ENCODE assay signal across 39 cellular contexts in the genomic region with DNA sequence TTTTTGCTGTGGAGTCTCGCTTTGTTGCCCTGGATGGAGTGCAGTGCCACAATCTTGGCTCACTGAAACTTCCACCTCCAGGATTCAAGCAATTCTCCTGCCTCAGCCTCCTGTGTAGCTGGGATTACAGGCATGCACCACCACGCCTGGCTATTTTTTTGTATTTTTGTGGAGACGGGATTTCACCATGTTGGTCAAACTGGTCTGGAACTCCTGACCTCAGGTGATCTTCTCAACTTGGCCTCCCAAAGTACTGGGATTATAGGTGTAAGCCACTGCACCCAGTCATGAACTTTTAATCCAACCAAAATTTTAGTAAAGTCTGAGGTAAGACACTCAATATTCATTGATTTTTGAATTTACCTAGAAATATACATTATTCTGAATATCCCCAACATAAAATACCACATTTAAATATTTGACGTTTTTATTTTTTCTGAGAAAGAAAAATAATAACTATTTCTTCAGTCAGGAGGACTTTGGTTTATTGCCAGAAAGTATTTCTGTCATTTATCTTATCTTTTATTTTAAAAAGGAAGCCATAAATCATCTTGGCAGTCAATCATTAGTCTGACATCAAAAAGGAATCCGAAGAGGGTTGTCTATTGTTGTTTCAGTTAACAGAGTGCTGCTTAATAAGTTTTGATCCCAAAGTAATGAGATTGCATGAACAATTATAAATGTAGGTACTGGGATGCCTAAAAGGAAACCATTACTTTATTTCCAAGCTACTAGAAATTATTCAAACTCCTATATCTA.
"Had no signal": no experiment of that assay in that cellular context is flagged by ENCODE, and none has a peak within 500 bp of the region (broad histone marks: within the 10 kb centered on the region; RNA-seq: fewer than 3 reads in every experiment).

No MANE protein-coding gene starts in this region.

- FAIRE-seq: astrocyte, bronchial epithelial cell, colon had no signal

- H3K4me3 Mint-ChIP-seq: activated naive CD4-positive, alpha-beta T cell treated with anti-CD3 and anti-CD28 coated beads for 36 hours; activated naive CD4-positive, alpha-beta T cell treated with anti-CD3 and anti-CD28 coated beads, Interleukin-2, amount 10 ng/mL, durations not matched to agents 7 days and 5 days; activated naive CD4-positive, alpha-beta T cell treated with anti-CD3 and anti-CD28 coated beads, Interleukin-2, amount 50 U/mL, for 24 hours; activated naive CD8-positive, alpha-beta T cell; activated naive CD8-positive, alpha-beta T cell treated with anti-CD3 and anti-CD28 coated beads for 36 hours; activated naive CD8-positive, alpha-beta T cell treated with anti-CD3 and anti-CD28 coated beads, Interleukin-2, amount 10 ng/mL, durations not matched to agents 7 days and 5 days; activated naive CD8-positive, alpha-beta T cell treated with anti-CD3 and anti-CD28 coated beads, Interleukin-2, amount 50 U/mL, for 24 hours; activated T-cell treated with anti-CD3 and anti-CD28 coated beads, Interleukin-2, amount 50 U/mL, for 72 hours; activated T-helper 1 cell treated with anti-CD3 and anti-CD28 coated beads, Interleukin-12 subunit alpha, Interleukin-12 subunit beta, Interleukin-2, Interleukin-4 antibody, amounts not matched to agents 30 ng/mL and 10 ng/mL and 1 ng/mL, durations not matched to agents 14 hours and 24 hours and 36 hours; activated T-helper 17 cell treated with anti-CD3 and anti-CD28 coated beads, Interleukin-2, amount 50 U/mL, for 72 hours; brain; central memory CD8-positive, alpha-beta T cell had no signal

- H3K36me3 ChIP-seq: adrenal gland, ascending aorta, brain microvascular endothelial cell, breast epithelium, cardiac muscle cell, colonic mucosa had no signal

- H3K27ac Mint-ChIP-seq: activated naive CD4-positive, alpha-beta T cell treated with anti-CD3 and anti-CD28 coated beads for 36 hours; activated naive CD4-positive, alpha-beta T cell treated with anti-CD3 and anti-CD28 coated beads, Interleukin-2, amount 10 ng/mL, durations not matched to agents 7 days and 5 days; activated naive CD4-positive, alpha-beta T cell treated with anti-CD3 and anti-CD28 coated beads, Interleukin-2, amount 50 U/mL, for 24 hours; activated naive CD4-positive, alpha-beta T cell treated with anti-CD3 and anti-CD28 coated beads, Interleukin-2, amount 50 U/mL, for 72 hours; activated naive CD8-positive, alpha-beta T cell; activated naive CD8-positive, alpha-beta T cell treated with anti-CD3 and anti-CD28 coated beads for 36 hours; activated naive CD8-positive, alpha-beta T cell treated with anti-CD3 and anti-CD28 coated beads, Interleukin-2, amount 10 ng/mL, durations not matched to agents 7 days and 5 days; activated naive CD8-positive, alpha-beta T cell treated with anti-CD3 and anti-CD28 coated beads, Interleukin-2, amount 50 U/mL, for 24 hours; activated T-cell treated with anti-CD3 and anti-CD28 coated beads, Interleukin-2, amount 50 U/mL, for 72 hours; activated T-helper 1 cell treated with anti-CD3 and anti-CD28 coated beads, Interleukin-12 subunit alpha, Interleukin-12 subunit beta, Interleukin-2, Interleukin-4 antibody, amounts not matched to agents 30 ng/mL and 10 ng/mL and 1 ng/mL, durations not matched to agents 14 hours and 24 hours and 36 hours; activated T-helper 17 cell treated with anti-CD3 and anti-CD28 coated beads, Interleukin-2, amount 50 U/mL, for 72 hours; activated T-helper 2 cell treated with anti-CD3 and anti-CD28 coated beads, Interferon-gamma antibody, Interleukin-2, Interleukin-4, amounts not matched to agents 10 μg/mL and 5 μg/mL and 100 μg/mL, durations not matched to agents 14 hours and 24 hours and 36 hours; brain had no signal

- H3K27me3 Mint-ChIP-seq: activated naive CD4-positive, alpha-beta T cell treated with anti-CD3 and anti-CD28 coated beads, Interleukin-2, amount 10 ng/mL, durations not matched to agents 7 days and 5 days; activated naive CD8-positive, alpha-beta T cell; activated naive CD8-positive, alpha-beta T cell treated with anti-CD3 and anti-CD28 coated beads for 36 hours; activated naive CD8-positive, alpha-beta T cell treated with anti-CD3 and anti-CD28 coated beads, Interleukin-2, amount 50 U/mL, for 24 hours; central memory CD8-positive, alpha-beta T cell had no signal

- H3K9me3 Mint-ChIP-seq: activated naive CD4-positive, alpha-beta T cell treated with anti-CD3 and anti-CD28 coated beads for 36 hours; activated naive CD4-positive, alpha-beta T cell treated with anti-CD3 and anti-CD28 coated beads, Interleukin-2, amount 10 ng/mL, durations not matched to agents 7 days and 5 days; activated naive CD4-positive, alpha-beta T cell treated with anti-CD3 and anti-CD28 coated beads, Interleukin-2, amount 50 U/mL, for 24 hours; activated naive CD4-positive, alpha-beta T cell treated with anti-CD3 and anti-CD28 coated beads, Interleukin-2, amount 50 U/mL, for 72 hours; activated naive CD8-positive, alpha-beta T cell treated with anti-CD3 and anti-CD28 coated beads for 36 hours; activated naive CD8-positive, alpha-beta T cell treated with anti-CD3 and anti-CD28 coated beads, Interleukin-2, amount 10 ng/mL, durations not matched to agents 7 days and 5 days; activated naive CD8-positive, alpha-beta T cell treated with anti-CD3 and anti-CD28 coated beads, Interleukin-2, amount 50 U/mL, for 24 hours; activated T-cell treated with anti-CD3 and anti-CD28 coated beads, Interleukin-2, amount 50 U/mL, for 72 hours; activated T-helper 1 cell treated with anti-CD3 and anti-CD28 coated beads, Interleukin-12 subunit alpha, Interleukin-12 subunit beta, Interleukin-2, Interleukin-4 antibody, amounts not matched to agents 30 ng/mL and 10 ng/mL and 1 ng/mL, durations not matched to agents 14 hours and 24 hours and 36 hours; activated T-helper 17 cell treated with anti-CD3 and anti-CD28 coated beads, Interleukin-2, amount 50 U/mL, for 72 hours; activated T-helper 2 cell treated with anti-CD3 and anti-CD28 coated beads, Interferon-gamma antibody, Interleukin-2, Interleukin-4, amounts not matched to agents 10 μg/mL and 5 μg/mL and 100 μg/mL, durations not matched to agents 14 hours and 24 hours and 36 hours; brain; central memory CD8-positive, alpha-beta T cell had no signal

- H3K27ac ChIP-seq: adrenal gland, ascending aorta, body of pancreas, brain microvascular endothelial cell, breast epithelium, cardiac muscle cell, colonic mucosa had no signal

- H3K4me1 Mint-ChIP-seq: activated naive CD4-positive, alpha-beta T cell treated with anti-CD3 and anti-CD28 coated beads, Interleukin-2, amount 10 ng/mL, durations not matched to agents 7 days and 5 days; activated naive CD4-positive, alpha-beta T cell treated with anti-CD3 and anti-CD28 coated beads, Interleukin-2, amount 50 U/mL, for 24 hours; activated naive CD8-positive, alpha-beta T cell treated with anti-CD3 and anti-CD28 coated beads for 36 hours; activated naive CD8-positive, alpha-beta T cell treated with anti-CD3 and anti-CD28 coated beads, Interleukin-2, amount 10 ng/mL, durations not matched to agents 7 days and 5 days; activated naive CD8-positive, alpha-beta T cell treated with anti-CD3 and anti-CD28 coated beads, Interleukin-2, amount 50 U/mL, for 24 hours; activated T-helper 17 cell treated with anti-CD3 and anti-CD28 coated beads, Interleukin-2, amount 50 U/mL, for 72 hours; brain; central memory CD8-positive, alpha-beta T cell had no signal

- DNase-seq: activated effector memory CD4-positive, alpha-beta T cell treated with anti-CD3 and anti-CD28 coated beads, Interleukin-2, amount 50 U/mL, for 16 hours; activated effector memory CD4-positive, alpha-beta T cell treated with Interleukin-2 at 50 U/mL for 16 hours; activated gamma-delta T cell; activated gamma-delta T cell treated with Interleukin-2 at 50 U/mL for 16 hours; activated naive CD4-positive, alpha-beta T cell; activated naive CD4-positive, alpha-beta T cell treated with anti-CD3 and anti-CD28 coated beads for 36 hours; activated naive CD4-positive, alpha-beta T cell treated with anti-CD3 and anti-CD28 coated beads, Interleukin-2, amount 10 ng/mL, durations not matched to agents 7 days and 5 days; activated naive CD4-positive, alpha-beta T cell treated with anti-CD3 and anti-CD28 coated beads, Interleukin-2, amount 50 U/mL, for 16 hours; activated naive CD4-positive, alpha-beta T cell treated with Interleukin-2 at 50 U/mL for 16 hours; activated naive CD8-positive, alpha-beta T cell treated with anti-CD3 and anti-CD28 coated beads for 36 hours; activated naive CD8-positive, alpha-beta T cell treated with anti-CD3 and anti-CD28 coated beads, Interleukin-2, amount 10 ng/mL, durations not matched to agents 7 days and 5 days; activated naive CD8-positive, alpha-beta T cell treated with anti-CD3 and anti-CD28 coated beads, Interleukin-2, amount 50 U/mL, for 24 hours; activated T-cell treated with anti-CD3 and anti-CD28 coated beads, Interleukin-2, amount 50 U/mL, for 48 hours; activated T-cell treated with anti-CD3 and anti-CD28 coated beads, Interleukin-2, amount 50 U/mL, for 72 hours; adrenal gland; amniotic stem cell; amygdala; anterior cingulate cortex; aorta; body of pancreas; brain microvascular endothelial cell; caudate nucleus; central memory CD4-positive, alpha-beta T cell; cerebellar nuclear complex; colonic mucosa had no signal

- H3K4me1 ChIP-seq: adrenal gland, ascending aorta, body of pancreas, breast epithelium, colonic mucosa had no signal

- H3K9me3 ChIP-seq: adrenal gland, ascending aorta, body of pancreas, breast epithelium, colonic mucosa had no signal

- ATAC-seq: activated naive CD4-positive, alpha-beta T cell treated with anti-CD3 and anti-CD28 coated beads, Interleukin-2, amount 50 U/mL, for 72 hours; activated naive CD8-positive, alpha-beta T cell treated with anti-CD3 and anti-CD28 coated beads, Interleukin-2, amount 50 U/mL, for 24 hours; activated T-cell treated with anti-CD3 and anti-CD28 coated beads, Interleukin-2, amount 50 U/mL, for 72 hours; activated T-helper 17 cell treated with anti-CD3 and anti-CD28 coated beads, Interleukin-2, amount 50 U/mL, for 72 hours; body of pancreas had no signal

- H3K27me3 ChIP-seq: adrenal gland, ascending aorta, body of pancreas, brain microvascular endothelial cell, breast epithelium, cardiac muscle cell, colonic mucosa had no signal

- H3K36me3 Mint-ChIP-seq: activated naive CD4-positive, alpha-beta T cell treated with anti-CD3 and anti-CD28 coated beads, Interleukin-2, amount 10 ng/mL, durations not matched to agents 7 days and 5 days; activated naive CD4-positive, alpha-beta T cell treated with anti-CD3 and anti-CD28 coated beads, Interleukin-2, amount 50 U/mL, for 24 hours; activated naive CD4-positive, alpha-beta T cell treated with anti-CD3 and anti-CD28 coated beads, Interleukin-2, amount 50 U/mL, for 72 hours; activated naive CD8-positive, alpha-beta T cell; activated naive CD8-positive, alpha-beta T cell treated with anti-CD3 and anti-CD28 coated beads for 36 hours; activated naive CD8-positive, alpha-beta T cell treated with anti-CD3 and anti-CD28 coated beads, Interleukin-2, amount 10 ng/mL, durations not matched to agents 7 days and 5 days; brain had no signal

- H3K4me3 ChIP-seq: adrenal gland, ascending aorta, body of pancreas, breast epithelium, cardiac muscle cell, colonic mucosa had no signal
